31 cellular contexts compared by ENCODE assay signal in the genomic region with DNA sequence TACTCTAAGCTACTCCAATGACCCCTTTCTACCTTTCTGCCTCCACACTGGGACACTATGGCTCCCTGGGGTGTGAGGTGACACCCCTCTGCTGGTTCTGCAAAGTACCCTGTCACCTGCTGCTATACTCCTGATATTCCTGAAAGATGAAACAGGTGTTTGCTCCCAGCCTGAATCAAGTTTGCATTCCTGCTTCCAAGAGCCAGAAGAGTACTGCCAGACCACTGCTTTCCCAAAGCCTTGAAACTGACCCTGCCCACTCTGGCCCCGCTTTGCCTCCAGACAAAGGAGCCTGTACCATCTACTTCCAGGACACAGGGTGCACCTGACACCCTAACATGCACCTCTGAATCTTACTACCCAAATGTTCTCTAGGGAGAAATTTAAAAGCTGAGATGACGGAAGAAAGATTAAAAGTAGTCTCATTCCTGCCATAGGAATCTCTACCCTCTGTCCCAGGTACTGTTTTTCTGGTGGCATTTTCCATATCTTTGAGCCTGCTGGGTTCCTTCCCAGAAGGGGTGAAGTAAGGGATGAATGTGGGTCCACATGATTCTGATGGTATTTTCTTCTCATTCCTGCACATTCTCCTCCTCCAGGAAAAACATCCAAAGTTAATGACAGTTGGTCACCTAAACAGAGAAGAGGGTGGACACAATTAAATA.
"Had no signal": no experiment of that assay in that cellular context is flagged by ENCODE, and none has a peak within 500 bp of the region (broad histone marks: within the 10 kb centered on the region; RNA-seq: fewer than 3 reads in every experiment).

No MANE protein-coding gene starts in this region.

- H3K4me1 ChIP-seq: lower lobe of right lung, prostate gland, suprapubic skin, tibial artery had no signal

- FAIRE-seq: islet of Langerhans, kidney, urothelium cell line had no signal

- H3K36me3 Mint-ChIP-seq: mesothelial cell of epicardium, naive B cell, natural killer cell had no signal

- H3K9me3 ChIP-seq: lower lobe of right lung, ovary, prostate gland, thoracic aorta, tibial artery, upper lobe of right lung had no signal

- H3K4me3 ChIP-seq: left lung, lower lobe of right lung, ovary, prostate gland, skin epidermis, suprapubic skin, thoracic aorta, tibial artery, upper lobe of right lung had no signal

- H3K27ac Mint-ChIP-seq: mesothelial cell of epicardium; stimulated activated naive CD8-positive, alpha-beta T cell treated with anti-CD3 and anti-CD28 coated beads, Interleukin-15, Interleukin-2, amounts not matched to agents 100 ng/mL and 50 ng/mL, for 24 hours had no signal

- H3K9me3 Mint-ChIP-seq: immature natural killer cell; natural killer cell; stimulated activated naive CD8-positive, alpha-beta T cell treated with anti-CD3 and anti-CD28 coated beads, Interleukin-15, Interleukin-2, amounts not matched to agents 100 ng/mL and 50 ng/mL, for 24 hours had no signal

- ATAC-seq: left colon, left lung, lower lobe of right lung, natural killer cell, right cardiac atrium, sciatic nerve, upper lobe of right lung had no signal

- H3K36me3 ChIP-seq: left lung, lower lobe of right lung, ovary, prostate gland, suprapubic skin, thoracic aorta, tibial artery, upper lobe of right lung had no signal

- DNase-seq: hypothalamus; immature natural killer cell; kidney; left colon; left lung; lower lobe of right lung; mammary epithelial cell; mesendoderm; naive B cell; natural killer cell; ovary; posterior cingulate gyrus; retina; right cardiac atrium; stimulated activated CD4-positive, alpha-beta T cell treated with anti-CD3 and anti-CD28 coated beads, Interleukin-12 subunit alpha, Interleukin-12 subunit beta, amount 100 ng/mL, for 4 hours; stimulated activated CD4-positive, alpha-beta T cell treated with anti-CD3 and anti-CD28 coated beads, Interleukin-15, amount 100 ng/mL, for 24 hours; stimulated activated CD4-positive, alpha-beta T cell treated with anti-CD3 and anti-CD28 coated beads, Interleukin-2, amount 100 ng/mL, for 24 hours; stimulated activated CD4-positive, alpha-beta T cell treated with anti-CD3 and anti-CD28 coated beads, Interleukin-4, amount 100 ng/mL, for 1 hour; stimulated activated naive CD4-positive, alpha-beta T cell; tibial artery; trophoblast cell; upper lobe of right lung had no signal

- H3K27me3 ChIP-seq: left lung, ovary, suprapubic skin, tibial artery, upper lobe of right lung had no signal

- H3K27ac ChIP-seq: left lung, lower lobe of right lung, ovary, prostate gland, skin epidermis, suprapubic skin, thoracic aorta, tibial artery, upper lobe of right lung had no signal

- H3K4me3 Mint-ChIP-seq: immature natural killer cell; mesothelial cell of epicardium; natural killer cell; stimulated activated naive CD8-positive, alpha-beta T cell treated with anti-CD3 and anti-CD28 coated beads, Interleukin-15, Interleukin-2, amounts not matched to agents 100 ng/mL and 50 ng/mL, for 24 hours had no signal
